ENCODE assay signal across 1 cellular context in genomic region chr19:40639638-40639982, GRCh38.
TF ChIP-seq lines count a peak whose summit lies in the region.

No MANE protein-coding gene starts in this region.

TF ChIP-seq in K562, 482 proteins besides CTCF, POLR2A, EP300 and RAD21 (continued from another document):
- TF ChIP-seq ZBTB5 (IDR thresholded peaks at IDR 0.05) (peak; percentile 86), HES1 (IDR thresholded peaks at IDR 0.05; ENCODE audit: low read depth) (no peak), HMG20A (CRISPR knock-in tag; conservative IDR thresholded peaks at IDR 0.05) (no peak), HINFP (tag; conservative IDR thresholded peaks at IDR 0.05; ENCODE audit: low read depth) (peak; percentile 88), RUNX1 (IDR thresholded peaks at IDR 0.05; ENCODE audit: low read depth) (no peak), CC2D1A (IDR thresholded peaks at IDR 0.05) (peak; percentile 73; the same call in 1 of the 2 replicates), KDM1A (IDR thresholded peaks at IDR 0.05) (no peak), ZNF121 (CRISPR knock-in tag; conservative IDR thresholded peaks at IDR 0.05) (0 out of 2 replicates have a peak, but pooled peaks have one; percentile 2), HOMEZ (CRISPR knock-in tag; IDR thresholded peaks at IDR 0.05) (no peak)
